In the genomic region with DNA sequence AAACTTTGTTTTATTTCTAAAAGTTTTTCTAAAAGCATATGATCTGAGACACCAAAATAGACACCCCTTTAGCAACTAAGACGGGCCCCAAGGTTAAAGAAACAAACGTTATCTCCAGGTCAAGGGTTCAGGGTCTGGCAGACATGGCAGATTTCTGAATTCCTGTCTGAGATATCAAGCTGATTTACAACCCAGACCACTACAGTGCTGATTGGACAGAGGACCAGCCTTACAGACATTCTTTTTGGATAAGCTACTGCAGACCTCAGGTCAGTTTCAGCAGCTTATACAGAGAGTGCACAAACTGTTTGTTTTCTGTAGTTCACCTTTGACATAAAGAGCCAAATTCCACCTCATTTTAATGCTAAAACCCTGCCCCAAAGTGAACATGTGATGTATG, we compare ENCODE assay signal across 25 cellular contexts. TPM values are rescaled to one million over a fixed set of nuclear protein-coding genes. Genes with fewer than 3 reads are reported as not detected.
DNase-seq lines count a peak whose midpoint lies in the region; TF ChIP-seq lines count a peak whose summit lies in the region.
"Had no signal": no experiment of that assay in that cellular context is flagged by ENCODE, and none has a peak within 500 bp of the region (broad histone marks: within the 10 kb centered on the region; RNA-seq: fewer than 3 reads in every experiment).

No MANE protein-coding gene starts in this region.

- H3K27me3 Mint-ChIP-seq in MCF 10A (ENCODE audit: insufficient read depth, unreplicated experiment) = peaks cover 12% of the 10 kb centered on the region

- H3F3A ChIP-seq in SK-N-SH (replicated peaks; ENCODE audit: insufficient read depth) = no peaks in the 10 kb centered on the region

- peak overlapping the region in 1 of 2 experiments; percentile 90; a peak in 2 of 4 replicates for H3K27ac ChIP-seq in SK-N-SH (ENCODE audit: low read depth in 2 of 2, low read length in 1 of 2)
- H3K27ac ChIP-seq in dorsolateral prefrontal cortex = peak overlapping the region in 51 of 59 donors; percentile 6 to 94 (median 82)
- H3K27ac ChIP-seq in mesodermal cell (ENCODE audit: low read depth, low read length, severe bottlenecking) = peak overlapping the region; percentile 71
- no peak overlapping the region for H3K27ac ChIP-seq in effector memory CD4-positive, alpha-beta T cell (ENCODE audit: insufficient read depth, low read length, poor library complexity, severe bottlenecking)
- H3K27ac ChIP-seq: esophagus squamous epithelium, gastroesophageal sphincter had no signal

- 5% methylated on average over 2 of the region's 2 CpGs for WGBS in SK-N-SH (ENCODE audit: low lambda C conversion rate)
- 60 to 83% methylated on average over 1 of the region's 2 CpGs for WGBS in mesodermal cell (ENCODE audit: insufficient coverage in 2 of 2), 2 experiments

- BruUV-seq in MCF 10A (replicated peaks; lab: Mats Ljungman, UMichigan) = no TSS peak

- no peaks in the 10 kb centered on the region for H3K36me3 Mint-ChIP-seq in MCF 10A (ENCODE audit: insufficient read depth, unreplicated experiment)
- H3K36me3 Mint-ChIP-seq: CD4-positive, CD25-positive, alpha-beta regulatory T cell had no signal

- no peaks in the 10 kb centered on the region for H4K20me1 ChIP-seq in SK-N-SH (ENCODE audit: insufficient read depth)

- H3K27me3 ChIP-seq in SK-N-SH (ENCODE audit: insufficient read depth) (no peaks in the 10 kb centered on the region), dorsolateral prefrontal cortex (no peaks in the 10 kb centered on the region)
- H3K27me3 ChIP-seq in effector memory CD4-positive, alpha-beta T cell (replicated peaks; ENCODE audit: control insufficient read depth, insufficient read depth, low read length, poor library complexity, severe bottlenecking) = no peaks in the 10 kb centered on the region

- no peak overlapping the region for H2AFZ ChIP-seq in SK-N-SH (ENCODE audit: low read depth)

- POLR2A ChIA-PET in SK-N-SH (lab: Yijun Ruan, JAX) = no interaction called here
- POLR2A ChIA-PET in MCF 10A (lab: Yijun Ruan, JAX) = interaction anchor here (0.9 kb wide), 1 partner anchor 23 kb away, joined by 3 read pairs; no protein-coding TSS in a partner anchor

- H3K9me3 ChIP-seq in SK-N-SH = no peaks in the 10 kb centered on the region
- H3K9me3 ChIP-seq in mesodermal cell (ENCODE audit: control insufficient read depth, low read length) = peaks cover 4% of the 10 kb centered on the region
- no peaks in the 10 kb centered on the region for H3K9me3 ChIP-seq in effector memory CD4-positive, alpha-beta T cell (ENCODE audit: control insufficient read depth, low read length)
- H3K9me3 ChIP-seq: esophagus squamous epithelium had no signal

- CTCF ChIA-PET in SK-N-SH (lab: Yijun Ruan, JAX) (interaction anchor here (0.6 to 1.8 kb wide), 5 partner anchors 15 to 332 kb away, joined by 3 to 12 read pairs (median 3); no protein-coding TSS in a partner anchor), MCF 10A (lab: Yijun Ruan, JAX) (interaction anchor here (0.6 to 1.2 kb wide), 3 partner anchors 12 to 856 kb away, joined by 3 read pairs; no protein-coding TSS in a partner anchor)

- H3K36me3 ChIP-seq in SK-N-SH (replicated peaks in 1 of 2; ENCODE audit: control insufficient read depth in 1 of 2, insufficient read depth in 2 of 2, low read length in 1 of 2) (no peaks in the 10 kb centered on the region), mesodermal cell (ENCODE audit: control insufficient read depth, insufficient read depth, low read length) (no peaks in the 10 kb centered on the region)
- H3K36me3 ChIP-seq in effector memory CD4-positive, alpha-beta T cell (ENCODE audit: control insufficient read depth, insufficient read depth, low read length) = no peaks in the 10 kb centered on the region
- H3K36me3 ChIP-seq: esophagus squamous epithelium, gastroesophageal sphincter had no signal

- intact Hi-C loops in dorsolateral prefrontal cortex (cut with DNase I) (loop anchor here in 1 of 2 donors (5.0 kb wide), 1 partner anchor 71 kb away; no protein-coding TSS in a partner anchor), MCF 10A (cut with micrococcal nuclease) (no loop called here)

- no peaks in the 10 kb centered on the region for H3K9me2 ChIP-seq in SK-N-SH

- peaks cover 0 to 47% of the 10 kb centered on the region in 2 experiments; a peak in 2 of 4 replicates for H3K4me1 ChIP-seq in SK-N-SH (ENCODE audit: control insufficient read depth in 1 of 2, insufficient read depth in 2 of 2, low read depth in 1 of 2, low read length in 1 of 2)
- H3K4me1 ChIP-seq in mesodermal cell (ENCODE audit: control insufficient read depth, insufficient read depth, low read length, poor library complexity, severe bottlenecking) = peaks cover 24% of the 10 kb centered on the region
- no peaks in the 10 kb centered on the region for H3K4me1 ChIP-seq in effector memory CD4-positive, alpha-beta T cell (ENCODE audit: control insufficient read depth, insufficient read depth, low read length, poor library complexity, severe bottlenecking)

- TF ChIP-seq RAD21 in SK-N-SH (IDR thresholded peaks at IDR 0.05; ENCODE audit: low read length) = no peak; the same call in 1 of the 2 replicates

- H3K4me3 Mint-ChIP-seq in MCF 10A (ENCODE audit: unreplicated experiment) = no peak overlapping the region
- H3K4me3 Mint-ChIP-seq: activated CD8-positive, alpha-beta T cell treated with anti-CD3 and anti-CD28 coated beads for 36 hours; activated naive CD8-positive, alpha-beta T cell treated with anti-CD3 and anti-CD28 coated beads, Interleukin-2, amount 10 ng/mL, durations not matched to agents 7 days and 5 days had no signal

- no peak overlapping the region for H3K4me2 ChIP-seq in SK-N-SH

- H3K27ac Mint-ChIP-seq in MCF 10A (ENCODE audit: low read depth, unreplicated experiment) = no peak overlapping the region
- H3K27ac Mint-ChIP-seq: activated CD8-positive, alpha-beta T cell treated with anti-CD3 and anti-CD28 coated beads for 36 hours; activated naive CD8-positive, alpha-beta T cell treated with anti-CD3 and anti-CD28 coated beads, Interleukin-2, amount 10 ng/mL, durations not matched to agents 7 days and 5 days; CD4-positive, CD25-positive, alpha-beta regulatory T cell had no signal

- DNase-seq in SK-N-SH = peak; percentile 58
- DNase-seq in dorsolateral prefrontal cortex = no peak
- no peak for DNase-seq in MCF 10A (ENCODE audit: unreplicated experiment)
- no peak for DNase-seq in NCI-H524 (lab: John Stamatoyannopoulos, UW)
- DNase-seq in hepatic stellate cell (ENCODE audit: low spot score) = no peak
- no peak for DNase-seq in effector memory CD4-positive, alpha-beta T cell
- DNase-seq: activated CD4-positive, CD25-positive, alpha-beta regulatory T cell treated with anti-CD3 and anti-CD28 coated beads, Interleukin-2, amount 50 U/mL, for 72 hours; activated CD8-positive, alpha-beta T cell treated with anti-CD3 and anti-CD28 coated beads for 36 hours; activated effector memory CD4-positive, alpha-beta T cell treated with Interleukin-2 at 50 U/mL for 16 hours; activated naive CD8-positive, alpha-beta T cell treated with anti-CD3 and anti-CD28 coated beads, Interleukin-2, amount 10 ng/mL, durations not matched to agents 7 days and 5 days; CD4-positive, CD25-positive, alpha-beta regulatory T cell; cortex of kidney; DMS 273 treated with DMSO at 0.1 percent for 48 hours; esophagus squamous epithelium; kidney; NCI-H1092 treated with DMSO at 0.1 percent for 48 hours; NK-92 treated with Interleukin-12 subunit alpha and Interleukin-12 subunit beta, amount 100 ng/mL, for 24 hours; stimulated activated CD4-positive, alpha-beta T cell treated with anti-CD3 and anti-CD28 coated beads, Interleukin-4, amount 100 ng/mL, for 4 hours; stimulated activated naive CD8-positive, alpha-beta T cell treated with anti-CD3 and anti-CD28 coated beads, Interleukin-15, Interleukin-2, amounts not matched to agents 100 U/mL and 50 U/mL, for 24 hours; T-helper 1 cell had no signal

- no peaks in the 10 kb centered on the region for H3K79me2 ChIP-seq in SK-N-SH (ENCODE audit: insufficient read depth)

- TF ChIP-seq CTCF in SK-N-SH (IDR thresholded peaks at IDR 0.05) (no peak), dorsolateral prefrontal cortex (IDR thresholded peaks at IDR 0.05 in 54 of 56, conservative IDR thresholded peaks at IDR 0.05 in 2 of 56; ENCODE audit: low read depth in 1 of 56, partially characterized antibody in 56 of 56) (no peak), MCF 10A (IDR thresholded peaks at IDR 0.05; ENCODE audit: unreplicated experiment) (no peak)

- peak in 1 of 2 experiments; percentile 95; a peak in 2 of 4 replicates for TF ChIP-seq EP300 in SK-N-SH (IDR thresholded peaks at IDR 0.05; ENCODE audit: borderline replicate concordance in 1 of 2, low read depth in 1 of 2, low read length in 1 of 2)

- H3K9ac ChIP-seq in SK-N-SH = no peak overlapping the region

- H3K9me3 Mint-ChIP-seq in MCF 10A (ENCODE audit: unreplicated experiment) = peaks cover 6% of the 10 kb centered on the region
- H3K9me3 Mint-ChIP-seq: activated CD8-positive, alpha-beta T cell treated with anti-CD3 and anti-CD28 coated beads for 36 hours had no signal

- no peak overlapping the region for H3K4me3 ChIP-seq in SK-N-SH (ENCODE audit: low read depth in 2 of 2, low read length in 1 of 2)
- no peak overlapping the region for H3K4me3 ChIP-seq in dorsolateral prefrontal cortex
- no peak overlapping the region for H3K4me3 ChIP-seq in mesodermal cell (ENCODE audit: extremely low read depth, insufficient read depth, low read length, poor library complexity, severe bottlenecking)
- H3K4me3 ChIP-seq in effector memory CD4-positive, alpha-beta T cell (ENCODE audit: insufficient read depth, low read depth, low read length, poor library complexity, severe bottlenecking) = no peak overlapping the region
- H3K4me3 ChIP-seq: esophagus squamous epithelium, gastroesophageal sphincter, lung had no signal

- no peaks in the 10 kb centered on the region for H3K4me1 Mint-ChIP-seq in MCF 10A (ENCODE audit: insufficient read depth, unreplicated experiment)

RNA-seq across cellular contexts. Expression of a gene that starts 34.8 kb away (rescaled TPM):
- not detected in 2 replicates for polyA plus RNA-seq in SK-N-SH (2012; rRNA removed)
- not detected in 2 replicates for polyA plus RNA-seq in SK-N-SH (2012; cell fraction: cytosol; rRNA removed)
- not detected in 2 replicates for polyA plus RNA-seq in SK-N-SH (2012; cell fraction: nucleus; rRNA removed)
- total RNA-seq in dorsolateral prefrontal cortex (1 to 10 TPM in 21 of 120 experiments, under 1 TPM in 91, not detected in 8; 0.08 to 2.3 (median 0.64) TPM), MCF 10A (2022) (not detected in 2 replicates)
- 0.29 TPM for polyA plus RNA-seq in mesodermal cell (2013, experiment 1 of 2)
- polyA plus RNA-seq in mesodermal cell (2013, experiment 2 of 2) = not detected
- total RNA-seq: CD4-positive, CD25-positive, alpha-beta regulatory T cell; NCI-H460; omental fat pad had no signal
